Comparison of ENCODE assay signal across 8 cellular contexts in genomic region chr10:5971315-5971832, GRCh38. TPM values are rescaled to one million over a fixed set of nuclear protein-coding genes. Genes with fewer than 3 reads are reported as not detected.
DNase-seq lines count a peak whose midpoint lies in the region; ATAC-seq and TF ChIP-seq lines count a peak whose summit lies in the region.

No MANE protein-coding gene starts in this region.

- peaks cover 2 to 17% of the 10 kb centered on the region in 2 donors for H3K36me3 Mint-ChIP-seq in activated naive CD4-positive, alpha-beta T cell treated with anti-CD3 and anti-CD28 coated beads, Interleukin-2, amount 50 U/mL, for 72 hours
- H3K36me3 Mint-ChIP-seq in HFFc6 (ENCODE audit: low read depth) (no peaks in the 10 kb centered on the region), endodermal cell (ENCODE audit: low read depth) (no peaks in the 10 kb centered on the region)

- TF ChIP-seq CTCF in liver (IDR thresholded peaks at IDR 0.05; ENCODE audit: low read depth, low read length, missing input control): no peak
- no peak for TF ChIP-seq CTCF in HFFc6 (IDR thresholded peaks at IDR 0.05)
- no peak for TF ChIP-seq CTCF in endodermal cell (conservative IDR thresholded peaks at IDR 0.05)

- H3K36me3 ChIP-seq in liver (ENCODE audit: control insufficient read depth in 4 of 4, insufficient read depth in 3 of 4, low read depth in 1 of 4, low read length in 3 of 4) (no peaks in the 10 kb centered on the region), endodermal cell (ENCODE audit: control insufficient read depth, insufficient read depth, low read length) (no peaks in the 10 kb centered on the region)

- DNase-seq in A172 (ENCODE audit: low spot score) (peak; percentile 47), HPDE6-E6E7 (ENCODE audit: extremely low spot score) (peak; percentile 35), HFFc6 (no peak), endodermal cell (no peak), 8988T (no peak)
- no peak for DNase-seq in activated naive CD4-positive, alpha-beta T cell treated with anti-CD3 and anti-CD28 coated beads, Interleukin-2, amount 50 U/mL, for 72 hours (ENCODE audit: low spot score in 2 of 2)

- H3K4me1 ChIP-seq in liver (ENCODE audit: control insufficient read depth in 4 of 4, insufficient read depth in 4 of 4, low read length in 3 of 4) (peaks cover 11 to 42% (median 33%) of the 10 kb centered on the region in 4 donors), endodermal cell (ENCODE audit: control insufficient read depth, insufficient read depth, low read length) (no peaks in the 10 kb centered on the region)

- H3K27me3 Mint-ChIP-seq in HFFc6 (ENCODE audit: insufficient read depth) (peaks cover 2% of the 10 kb centered on the region; the same call in 1 of the 2 replicates), endodermal cell (ENCODE audit: insufficient read depth) (peaks cover 15% of the 10 kb centered on the region)

- peak overlapping the region; percentile 67 to 91 for H3K27ac Mint-ChIP-seq in activated naive CD4-positive, alpha-beta T cell treated with anti-CD3 and anti-CD28 coated beads, Interleukin-2, amount 50 U/mL, for 72 hours
- H3K27ac Mint-ChIP-seq in HFFc6: no peak overlapping the region
- H3K27ac Mint-ChIP-seq in endodermal cell: no peak overlapping the region

- H3K9ac ChIP-seq in liver (ENCODE audit: low read depth in 1 of 2, low read length in 2 of 2) (peak overlapping the region in 1 of 2 donors; percentile 75), endodermal cell (ENCODE audit: extremely low read depth, low read length, poor library complexity, severe bottlenecking) (no peak overlapping the region)

- H3K9me3 Mint-ChIP-seq in activated naive CD4-positive, alpha-beta T cell treated with anti-CD3 and anti-CD28 coated beads, Interleukin-2, amount 50 U/mL, for 72 hours: no peaks in the 10 kb centered on the region
- no peaks in the 10 kb centered on the region for H3K9me3 Mint-ChIP-seq in HFFc6
- H3K9me3 Mint-ChIP-seq in endodermal cell: no peaks in the 10 kb centered on the region

- H3K9me3 ChIP-seq in liver (ENCODE audit: control insufficient read depth in 4 of 4, low read length in 3 of 4) (no peaks in the 10 kb centered on the region), endodermal cell (ENCODE audit: control insufficient read depth, low read length) (no peaks in the 10 kb centered on the region)

- peak overlapping the region; percentile 87 to 99 for H3K27ac ChIP-seq in liver (ENCODE audit: low read depth in 1 of 2, low read length in 2 of 2)
- no peak overlapping the region for H3K27ac ChIP-seq in endodermal cell (ENCODE audit: low read depth, low read length)

- no peak for ATAC-seq in activated naive CD4-positive, alpha-beta T cell treated with anti-CD3 and anti-CD28 coated beads, Interleukin-2, amount 50 U/mL, for 72 hours
- no peak for ATAC-seq in HG03045 (IDR thresholded peaks at IDR 0.05; ENCODE audit: unreplicated experiment)

- H3K27me3 ChIP-seq in liver (ENCODE audit: control insufficient read depth in 4 of 4, insufficient read depth in 4 of 4, low read length in 3 of 4): no peaks in the 10 kb centered on the region
- peaks cover 12% of the 10 kb centered on the region for H3K27me3 ChIP-seq in endodermal cell (ENCODE audit: control insufficient read depth, insufficient read depth, low read length, poor library complexity, severe bottlenecking)

- peaks cover 12% of the 10 kb centered on the region for H3K4me1 Mint-ChIP-seq in HFFc6 (ENCODE audit: low read depth)
- peaks cover 1% of the 10 kb centered on the region for H3K4me1 Mint-ChIP-seq in endodermal cell

- peak in 1 of 2 donors; percentile 25 for TF ChIP-seq RAD21 in liver (IDR thresholded peaks at IDR 0.05)

- peak overlapping the region in 1 of 3 donors; percentile 51 for H3K4me3 ChIP-seq in liver (ENCODE audit: low read depth in 1 of 3, low read length in 3 of 3)
- H3K4me3 ChIP-seq in endodermal cell (ENCODE audit: low read length): no peak overlapping the region

- H3K4me3 Mint-ChIP-seq in HFFc6: no peak overlapping the region
- H3K4me3 Mint-ChIP-seq in endodermal cell: no peak overlapping the region

- WGBS in liver: 16% methylated on average over 8 of the region's 8 CpGs
- WGBS in endodermal cell (ENCODE audit: insufficient coverage in 1 of 2, insufficient read length in 1 of 2), 2 experiments: 90 to 91% methylated on average over 6 to 8 of the region's 8 CpGs

TF ChIP-seq in liver, 16 proteins besides CTCF, POLR2A, EP300 and RAD21:
- TF ChIP-seq ATF3 (IDR thresholded peaks at IDR 0.05): peak; percentile 39
- peak; percentile 99 for TF ChIP-seq NR2F2 (IDR thresholded peaks at IDR 0.05)
- TF ChIP-seq GABPA (IDR thresholded peaks at IDR 0.05 in 1 of 2, conservative IDR thresholded peaks at IDR 0.05 in 1 of 2): peak in 1 of 2 donors; percentile 13
- TF ChIP-seq RXRA (IDR thresholded peaks at IDR 0.05): peak; percentile 78 to 90
- peak in 1 of 2 donors; percentile 72 for TF ChIP-seq EGR1 (IDR thresholded peaks at IDR 0.05; ENCODE audit: low read depth in 2 of 2)
- no peak for TF ChIP-seq TAF1 (conservative IDR thresholded peaks at IDR 0.05)
- TF ChIP-seq FOXA1 (IDR thresholded peaks at IDR 0.05): no peak
- TF ChIP-seq JUND (IDR thresholded peaks at IDR 0.05): peak; percentile 95
- peak; percentile 45 for TF ChIP-seq FOXA2 (IDR thresholded peaks at IDR 0.05)
- TF ChIP-seq YY1 (IDR thresholded peaks at IDR 0.05): peak; percentile 92
- TF ChIP-seq, protein P1, sequence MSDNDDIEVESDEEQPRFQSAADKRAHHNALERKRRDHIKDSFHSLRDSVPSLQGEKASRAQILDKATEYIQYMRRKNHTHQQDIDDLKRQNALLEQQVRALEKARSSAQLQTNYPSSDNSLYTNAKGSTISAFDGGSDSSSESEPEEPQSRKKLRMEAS (IDR thresholded peaks at IDR 0.05): peak; percentile 82
- peak; percentile 76 for TF ChIP-seq SP1 (IDR thresholded peaks at IDR 0.05)
- peak; percentile 73 to 78 for TF ChIP-seq HNF4A (conservative IDR thresholded peaks at IDR 0.05)
- TF ChIP-seq HNF4G (IDR thresholded peaks at IDR 0.05): no peak
- TF ChIP-seq REST (IDR thresholded peaks at IDR 0.05): peak; percentile 52
- TF ChIP-seq ZBTB33 (IDR thresholded peaks at IDR 0.05): peak; percentile 72

RNA-seq across cellular contexts. Expression of gene IL15RA, which starts 6.0 kb away (rescaled TPM):
- total RNA-seq in A172 (2014; rRNA removed; shearing (Covaris generic)): 10.3 and 16.3 TPM in 2 replicates
- total RNA-seq in activated naive CD4-positive, alpha-beta T cell treated with anti-CD3 and anti-CD28 coated beads, Interleukin-2, amount 50 U/mL, for 72 hours: 10 to 100 TPM in 1 of 2 donors, 1 to 10 TPM in 1; 6.6 to 16.7 TPM
- total RNA-seq in liver: 1 to 10 TPM; 6.6 to 9.2 TPM
- 10 to 100 TPM in 1 of 2 donors, 1 to 10 TPM in 1; 9.6 to 10.7 TPM for polyA plus RNA-seq in liver
- 1 to 10 TPM; 1.5 to 3.2 (median 1.9) TPM for total RNA-seq in HFFc6 (2021; fragmentation: NEBNext Ultra II Directional; extraction: Animal tissue kit (Norgen Biotek cat#: 25700))
- under 1 TPM; 0.35 to 0.37 TPM for total RNA-seq in endodermal cell
- polyA plus RNA-seq in endodermal cell (2013, experiment 1 of 2): not detected
- not detected for polyA plus RNA-seq in endodermal cell (2013, experiment 2 of 2)

Comparison
In these comparisons a context has a peak if more than half of its experiments do, and no peak if none do; other contexts are left out.
1. DNase-seq: peak in A172 (single experiment) and HPDE6-E6E7 (single experiment); none in activated naive CD4-positive, alpha-beta T cell treated with anti-CD3 and anti-CD28 coated beads, Interleukin-2, amount 50 U/mL, for 72 hours (0 of 2), HFFc6 (single experiment), endodermal cell (single experiment) and 8988T (single experiment).
2. H3K27ac Mint-ChIP-seq: peak in activated naive CD4-positive, alpha-beta T cell treated with anti-CD3 and anti-CD28 coated beads, Interleukin-2, amount 50 U/mL, for 72 hours (2 of 2); none in HFFc6 (single experiment) and endodermal cell (single experiment).